13 cellular contexts compared by ENCODE assay signal in the genomic region with DNA sequence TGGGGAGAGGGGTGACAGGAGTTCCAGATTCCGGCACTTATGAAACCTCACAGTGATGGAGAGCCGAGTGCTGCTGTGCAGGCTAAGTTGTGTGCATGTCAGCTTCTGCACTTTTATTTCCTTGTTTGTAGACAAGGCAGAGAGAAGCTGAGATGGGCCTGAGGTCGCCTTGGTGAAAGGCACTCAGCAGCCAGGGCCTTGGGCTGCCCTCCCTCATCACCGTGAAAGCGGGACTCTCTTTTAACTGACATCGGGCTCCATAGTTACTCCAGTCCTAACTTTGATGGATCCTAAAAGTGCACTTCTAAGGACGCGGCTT. TPM values are rescaled to one million over a fixed set of nuclear protein-coding genes. Genes with fewer than 3 reads are reported as not detected.
DNase-seq lines count a peak whose midpoint lies in the region; ATAC-seq and TF ChIP-seq lines count a peak whose summit lies in the region.
"Had no signal": no experiment of that assay in that cellular context is flagged by ENCODE, and none has a peak within 500 bp of the region (broad histone marks: within the 10 kb centered on the region; RNA-seq: fewer than 3 reads in every experiment).

No MANE protein-coding gene starts in this region.

- H3K27ac ChIP-seq in KOPT-K1 (ENCODE audit: low read depth, low read length, poor library complexity, severe bottlenecking): peak overlapping the region; percentile 71
- H3K27ac ChIP-seq in esophagus (ENCODE audit: low read depth in 2 of 2, low read length in 1 of 2): peak overlapping the region; percentile 26 to 66

- no peaks in the 10 kb centered on the region for H3K27me3 Mint-ChIP-seq in stimulated activated naive B cell treated with anti-CD40 and anti-IgM and Interleukin-4, amounts not matched to agents 10 μg/mL and 1 μg/mL and 100 μg/mL, for 72 hours
- H3K27me3 Mint-ChIP-seq: stimulated activated naive CD8-positive, alpha-beta T cell treated with anti-CD3 and anti-CD28 coated beads, Interleukin-15, Interleukin-2, amounts not matched to agents 100 ng/mL and 50 ng/mL, for 24 hours had no signal

- peak overlapping the region; percentile 9 for H3K4me3 ChIP-seq in GM12864 (ENCODE audit: low read depth, low read length)
- no peak overlapping the region for H3K4me3 ChIP-seq in esophagus (ENCODE audit: low read depth in 1 of 2, low read length in 2 of 2)

- H3K36me3 Mint-ChIP-seq in stimulated activated naive B cell treated with anti-CD40 and anti-IgM and Interleukin-4, amounts not matched to agents 10 μg/mL and 1 μg/mL and 100 μg/mL, for 72 hours: peaks cover 9 to 16% of the 10 kb centered on the region in 2 donors

- no peaks in the 10 kb centered on the region for H3K9me3 ChIP-seq in KOPT-K1 (ENCODE audit: insufficient read depth, low read length, poor library complexity, severe bottlenecking)
- no peaks in the 10 kb centered on the region for H3K9me3 ChIP-seq in esophagus (ENCODE audit: control insufficient read depth in 2 of 2, insufficient read depth in 1 of 2, low read depth in 1 of 2, low read length in 1 of 2)

- peak overlapping the region; percentile 51 for H3K27ac Mint-ChIP-seq in stimulated activated naive B cell treated with anti-CD40 and anti-IgM and Interleukin-4, amounts not matched to agents 10 μg/mL and 1 μg/mL and 100 μg/mL, for 72 hours
- H3K27ac Mint-ChIP-seq: stimulated activated naive CD8-positive, alpha-beta T cell treated with anti-CD3 and anti-CD28 coated beads, Interleukin-15, Interleukin-2, amounts not matched to agents 100 ng/mL and 50 ng/mL, for 24 hours had no signal

- TF ChIP-seq CTCF in GM12864 (IDR thresholded peaks at IDR 0.05; ENCODE audit: low read depth, low read length, missing control alignments) (no peak), GM13977 (IDR thresholded peaks at IDR 0.05; ENCODE audit: extremely low read depth, insufficient read depth, missing control alignments) (no peak)

- peak overlapping the region; percentile 74 to 82 for H3K4me3 Mint-ChIP-seq in stimulated activated naive B cell treated with anti-CD40 and anti-IgM and Interleukin-4, amounts not matched to agents 10 μg/mL and 1 μg/mL and 100 μg/mL, for 72 hours
- H3K4me3 Mint-ChIP-seq: activated T-cell treated with anti-CD3 and anti-CD28 coated beads, Interleukin-2, amount 50 U/mL, for 4 hours; stimulated activated naive CD8-positive, alpha-beta T cell treated with anti-CD3 and anti-CD28 coated beads, Interleukin-15, Interleukin-2, amounts not matched to agents 100 ng/mL and 50 ng/mL, for 24 hours had no signal

- H3K4me1 Mint-ChIP-seq in stimulated activated naive B cell treated with anti-CD40 and anti-IgM and Interleukin-4, amounts not matched to agents 10 μg/mL and 1 μg/mL and 100 μg/mL, for 72 hours: peaks cover 87 to 97% of the 10 kb centered on the region in 2 donors

- H3K4me1 ChIP-seq in esophagus (ENCODE audit: control insufficient read depth in 2 of 2, insufficient read depth in 2 of 2, low read length in 1 of 2): peaks cover 49 to 73% of the 10 kb centered on the region in 2 donors

- H3K9me3 Mint-ChIP-seq in stimulated activated naive B cell treated with anti-CD40 and anti-IgM and Interleukin-4, amounts not matched to agents 10 μg/mL and 1 μg/mL and 100 μg/mL, for 72 hours: no peaks in the 10 kb centered on the region
- H3K9me3 Mint-ChIP-seq: activated T-cell treated with anti-CD3 and anti-CD28 coated beads, Interleukin-2, amount 50 U/mL, for 4 hours; stimulated activated naive CD8-positive, alpha-beta T cell treated with anti-CD3 and anti-CD28 coated beads, Interleukin-15, Interleukin-2, amounts not matched to agents 100 ng/mL and 50 ng/mL, for 24 hours had no signal

- peaks cover 36% of the 10 kb centered on the region; the same call in 1 of the 2 replicates for H3K36me3 ChIP-seq in KOPT-K1 (ENCODE audit: insufficient read depth, low read length)
- H3K36me3 ChIP-seq in esophagus (ENCODE audit: control insufficient read depth in 2 of 2, insufficient read depth in 2 of 2, low read length in 1 of 2): peaks cover 0 to 10% of the 10 kb centered on the region in 2 donors

- DNase-seq in GM12864 (ENCODE audit: low read depth) (no peak), GM13977 (ENCODE audit: low spot score) (no peak), NCI-H2171 (lab: John Stamatoyannopoulos, UW) (no peak)
- DNase-seq in stimulated activated naive B cell treated with anti-CD40 and anti-IgM and Interleukin-4, amounts not matched to agents 10 μg/mL and 1 μg/mL and 100 μg/mL, for 72 hours: no peak
- DNase-seq: activated T-cell treated with anti-CD3 and anti-CD28 coated beads, Interleukin-2, amount 50 U/mL, for 4 hours; COR-L47; NCI-H510A treated with DMSO at 0.1 percent for 48 hours; stimulated activated CD4-positive, alpha-beta T cell treated with anti-CD3 and anti-CD28 coated beads, Interleukin-4, amount 100 ng/mL, for 24 hours had no signal

- WGBS in esophagus, 2 donors: 49 to 70% methylated on average over 8 of the region's 8 CpGs

- ATAC-seq in stimulated activated naive B cell treated with anti-CD40 and anti-IgM and Interleukin-4, amounts not matched to agents 10 μg/mL and 1 μg/mL and 100 μg/mL, for 72 hours (replicated peaks): peak; percentile 27 to 33
- ATAC-seq in HG03095 (IDR thresholded peaks at IDR 0.05; ENCODE audit: unreplicated experiment) (no peak), HG02759 (IDR thresholded peaks at IDR 0.05; ENCODE audit: unreplicated experiment) (no peak)
- ATAC-seq: activated T-cell treated with anti-CD3 and anti-CD28 coated beads, Interleukin-2, amount 50 U/mL, for 4 hours had no signal

- no peaks in the 10 kb centered on the region for H3K27me3 ChIP-seq in esophagus (ENCODE audit: control insufficient read depth in 1 of 2, insufficient read depth in 2 of 2, low read length in 2 of 2)

- in situ Hi-C loops in GM13977 (cut with MboI; ENCODE audit: low pct_unique_long_range_greater_than_20kb, low sequenced_read_pairs, unreplicated experiment): no loop called here

RNA-seq across cellular contexts. Expression of a gene that starts 7.6 kb away (rescaled TPM):
- polyA plus RNA-seq in esophagus: 100 to 1,000 TPM in 1 of 2 donors, 10 to 100 TPM in 1; 56.8 to 175 TPM

RNA-seq across cellular contexts. Expression of a gene that starts 15.9 kb away (rescaled TPM):
- polyA plus RNA-seq in esophagus: 10 to 100 TPM; 29.5 to 34.6 TPM

RNA-seq across cellular contexts. Expression of a gene that starts 59.6 kb away (rescaled TPM):
- under 1 TPM in 1 of 2 donors, not detected in 1; 0.01 TPM for polyA plus RNA-seq in esophagus

Comparison
In these comparisons a context has a peak if more than half of its experiments do, and no peak if none do; other contexts are left out.
1. ATAC-seq: peak in stimulated activated naive B cell treated with anti-CD40 and anti-IgM and Interleukin-4, amounts not matched to agents 10 μg/mL and 1 μg/mL and 100 μg/mL, for 72 hours (2 of 2); none in HG03095 (single experiment) and HG02759 (single experiment).